In the genomic region with DNA sequence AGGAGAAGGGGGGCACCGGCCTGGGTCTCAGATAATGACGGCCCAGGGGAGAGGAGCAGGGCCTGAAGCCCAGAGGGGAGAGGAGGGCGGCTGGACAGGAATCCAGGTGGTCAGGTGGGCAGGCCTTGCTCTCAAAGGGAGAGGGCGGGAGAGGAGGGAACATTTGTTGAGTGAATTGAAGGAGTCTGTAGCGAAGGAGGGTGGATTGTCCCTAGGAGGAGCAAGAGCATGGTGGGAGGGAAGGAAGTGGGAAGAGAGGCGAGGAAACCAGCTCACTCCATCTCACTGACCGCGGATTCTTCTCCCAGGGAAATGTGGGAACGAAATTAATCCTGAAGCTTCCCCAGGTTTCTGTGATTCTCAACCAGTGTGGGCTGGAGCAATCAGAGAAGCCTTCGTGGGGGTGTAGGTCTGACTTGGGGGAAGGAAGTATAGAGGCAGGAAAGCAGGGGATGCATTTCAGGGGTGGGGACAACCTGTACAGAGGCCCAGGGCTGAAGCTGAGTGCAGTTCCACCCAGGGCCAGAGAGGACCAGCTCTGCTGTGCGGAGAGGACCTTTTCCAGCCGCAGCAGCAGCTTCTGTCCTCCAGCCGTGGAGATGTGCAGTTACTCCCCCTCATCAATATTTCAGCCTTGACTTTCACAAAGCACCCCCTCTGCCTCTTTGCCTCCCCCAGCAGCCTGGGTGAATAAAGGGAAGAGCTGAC, we compare ENCODE assay signal across 20 cellular contexts.
"Had no signal": no experiment of that assay in that cellular context is flagged by ENCODE, and none has a peak within 500 bp of the region (broad histone marks: within the 10 kb centered on the region; RNA-seq: fewer than 3 reads in every experiment).

No MANE protein-coding gene starts in this region.

- ATAC-seq: activated T-cell treated with anti-CD3 and anti-CD28 coated beads, Interleukin-2, amount 50 U/mL, for 4 hours; esophagus mucosa; left ventricle myocardium superior; psoas muscle; right cardiac atrium; T-cell had no signal

- DNase-seq: activated CD4-positive, alpha-beta T cell treated with anti-CD3 and anti-CD28 coated beads, Interleukin-2, amount 10 ng/mL, durations not matched to agents 7 days and 5 days; activated CD4-positive, CD25-positive, alpha-beta regulatory T cell; activated CD8-positive, alpha-beta memory T cell treated with anti-CD3 and anti-CD28 coated beads, Interleukin-2, amount 50 U/mL, for 4 hours; activated naive CD4-positive, alpha-beta T cell treated with anti-CD3 and anti-CD28 coated beads, Interleukin-2, amount 10 ng/mL, durations not matched to agents 7 days and 5 days; activated T-cell treated with anti-CD3 and anti-CD28 coated beads, Interleukin-2, amount 50 U/mL, for 4 hours; cerebellar nuclear complex; cortex of kidney; left ventricle myocardium superior; mesenchymal stem cell; psoas muscle; right cardiac atrium; SK-N-SH; T-cell; T-helper 9 cell; testis had no signal

- H3K9ac ChIP-seq: SK-N-SH had no signal

- H3K27me3 Mint-ChIP-seq: activated CD4-positive, alpha-beta T cell treated with anti-CD3 and anti-CD28 coated beads, Interleukin-2, amount 10 ng/mL, durations not matched to agents 7 days and 5 days; activated naive CD4-positive, alpha-beta T cell treated with anti-CD3 and anti-CD28 coated beads, Interleukin-2, amount 10 ng/mL, durations not matched to agents 7 days and 5 days; T-cell had no signal

- H3K4me2 ChIP-seq: SK-N-SH had no signal

- H3K27ac ChIP-seq: breast epithelium, psoas muscle, testis, upper lobe of left lung had no signal

- H3K9me3 Mint-ChIP-seq: activated T-cell treated with anti-CD3 and anti-CD28 coated beads, Interleukin-2, amount 50 U/mL, for 4 hours had no signal

- H3K9me3 ChIP-seq: psoas muscle, SK-N-SH, testis, upper lobe of left lung had no signal

- H3K27ac Mint-ChIP-seq: activated CD4-positive, alpha-beta T cell treated with anti-CD3 and anti-CD28 coated beads, Interleukin-2, amount 10 ng/mL, durations not matched to agents 7 days and 5 days; activated naive CD4-positive, alpha-beta T cell treated with anti-CD3 and anti-CD28 coated beads, Interleukin-2, amount 10 ng/mL, durations not matched to agents 7 days and 5 days; nephron had no signal

- H3K4me1 ChIP-seq: breast epithelium, psoas muscle, testis, upper lobe of left lung had no signal

- H3K9me2 ChIP-seq: SK-N-SH had no signal

- FAIRE-seq: astrocyte had no signal

- H3K36me3 ChIP-seq: breast epithelium, upper lobe of left lung had no signal

- H3K4me3 ChIP-seq: breast epithelium, psoas muscle, testis, upper lobe of left lung had no signal

- H3K27me3 ChIP-seq: breast epithelium, testis, upper lobe of left lung had no signal

- H3K4me3 Mint-ChIP-seq: activated CD4-positive, alpha-beta T cell treated with anti-CD3 and anti-CD28 coated beads, Interleukin-2, amount 10 ng/mL, durations not matched to agents 7 days and 5 days; activated naive CD4-positive, alpha-beta T cell treated with anti-CD3 and anti-CD28 coated beads, Interleukin-2, amount 10 ng/mL, durations not matched to agents 7 days and 5 days; activated T-cell treated with anti-CD3 and anti-CD28 coated beads, Interleukin-2, amount 50 U/mL, for 4 hours; nephron; T-cell had no signal
